In the genomic region with DNA sequence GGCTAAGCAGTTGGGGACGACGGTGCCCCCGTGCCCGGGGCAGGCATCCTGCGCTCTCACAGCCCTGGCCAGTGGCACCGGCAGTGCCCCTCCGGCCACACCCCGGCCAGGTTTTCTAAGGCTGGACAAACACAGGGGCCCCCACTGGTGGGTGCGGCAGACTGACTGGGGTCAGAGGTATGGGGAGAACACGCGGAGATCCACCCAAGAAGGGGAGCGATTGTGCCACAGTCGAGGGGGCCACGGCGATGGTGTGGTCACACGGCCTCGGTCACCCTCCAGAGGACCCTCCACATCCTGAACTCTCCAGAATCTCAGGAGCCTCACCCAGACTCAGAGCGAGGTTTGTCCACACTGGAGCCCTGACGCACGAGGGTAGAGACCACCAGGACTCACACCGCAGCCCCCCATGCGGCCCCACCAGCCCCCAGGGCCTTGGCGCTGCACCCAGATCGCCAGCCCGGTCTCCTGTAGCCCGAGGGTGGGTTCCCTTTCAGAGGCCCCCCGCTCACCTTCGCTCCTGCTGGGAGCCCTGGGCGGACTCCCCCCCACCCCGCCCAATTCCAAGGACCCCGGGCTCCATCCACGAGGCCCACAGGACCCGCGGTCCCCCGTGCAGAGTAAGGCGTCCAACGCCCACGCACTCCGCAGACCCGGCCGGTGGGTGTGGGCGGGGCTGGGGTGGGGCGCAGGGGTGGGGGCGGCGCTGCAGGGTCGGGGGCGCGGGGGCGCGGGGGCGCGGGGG, we compare ENCODE assay signal across 9 cellular contexts. TPM values are rescaled to one million over a fixed set of nuclear protein-coding genes. Genes with fewer than 3 reads are reported as not detected.
A peak's percentile ranks its signal among the peaks of the same experiment; 100 is the strongest.
DNase-seq lines count a peak whose midpoint lies in the region; ATAC-seq and TF ChIP-seq lines count a peak whose summit lies in the region.
"Had no signal": no experiment of that assay in that cellular context is flagged by ENCODE, and none has a peak within 500 bp of the region (broad histone marks: within the 10 kb centered on the region; RNA-seq: fewer than 3 reads in every experiment).

No MANE protein-coding gene starts in this region.

- TF ChIP-seq CTCF in liver (IDR thresholded peaks at IDR 0.05; ENCODE audit: low read depth, low read length, missing input control): no peak
- TF ChIP-seq CTCF in upper lobe of right lung (IDR thresholded peaks at IDR 0.05): no peak
- TF ChIP-seq CTCF in neural progenitor cell (IDR thresholded peaks at IDR 0.05): no peak

- H3K4me3 ChIP-seq in liver (ENCODE audit: low read depth in 1 of 3, low read length in 3 of 3) (peak overlapping the region in 1 of 3 donors; percentile 41), upper lobe of right lung (peak overlapping the region; percentile 15), neural progenitor cell (no peak overlapping the region)

- TF ChIP-seq RAD21 in liver (IDR thresholded peaks at IDR 0.05): no peak

- POLR2A ChIA-PET in activated CD8-positive, alpha-beta T cell treated with anti-CD3 and anti-CD28 coated beads, Interleukin-2, amount 10 ng/mL, durations not matched to agents 7 days and 5 days (lab: Charles Lee): interaction anchor here (1.2 kb wide), 1 partner anchor 17 kb away, joined by 5 read pairs; no protein-coding TSS in a partner anchor

- H3K79me2 ChIP-seq in neural progenitor cell (ENCODE audit: low read depth): no peaks in the 10 kb centered on the region

- no peaks in the 10 kb centered on the region for H3K36me3 Mint-ChIP-seq in activated CD8-positive, alpha-beta memory T cell treated with anti-CD3 and anti-CD28 coated beads, Interleukin-2, amount 10 ng/mL, durations not matched to agents 7 days and 5 days
- H3K36me3 Mint-ChIP-seq in activated CD8-positive, alpha-beta T cell treated with anti-CD3 and anti-CD28 coated beads, Interleukin-2, amount 10 ng/mL, durations not matched to agents 7 days and 5 days (ENCODE audit: low read depth): no peaks in the 10 kb centered on the region
- H3K36me3 Mint-ChIP-seq in neural progenitor cell: no peaks in the 10 kb centered on the region

- H3K36me3 ChIP-seq in liver (ENCODE audit: control insufficient read depth in 4 of 4, insufficient read depth in 3 of 4, low read depth in 1 of 4, low read length in 3 of 4): no peaks in the 10 kb centered on the region
- H3K36me3 ChIP-seq in upper lobe of right lung: no peaks in the 10 kb centered on the region
- no peaks in the 10 kb centered on the region for H3K36me3 ChIP-seq in neural progenitor cell

- WGBS in liver: 51% methylated on average over 52 of the region's 52 CpGs

- no peaks in the 10 kb centered on the region for H3K9me3 Mint-ChIP-seq in activated CD8-positive, alpha-beta memory T cell treated with anti-CD3 and anti-CD28 coated beads, Interleukin-2, amount 10 ng/mL, durations not matched to agents 7 days and 5 days (ENCODE audit: low read depth)
- no peaks in the 10 kb centered on the region for H3K9me3 Mint-ChIP-seq in activated CD8-positive, alpha-beta T cell treated with anti-CD3 and anti-CD28 coated beads, Interleukin-2, amount 10 ng/mL, durations not matched to agents 7 days and 5 days (ENCODE audit: insufficient read depth)
- H3K9me3 Mint-ChIP-seq in neural progenitor cell: no peaks in the 10 kb centered on the region

- H3K4me1 ChIP-seq in liver (ENCODE audit: control insufficient read depth in 4 of 4, insufficient read depth in 4 of 4, low read length in 3 of 4) (peaks cover 0 to 12% (median 4%) of the 10 kb centered on the region in 4 donors), upper lobe of right lung (peaks cover 13% of the 10 kb centered on the region), neural progenitor cell (no peaks in the 10 kb centered on the region)

- H3K27ac ChIP-seq in liver (ENCODE audit: low read depth in 1 of 2, low read length in 2 of 2) (peak overlapping the region; percentile 68 to 69), upper lobe of right lung (peak overlapping the region; percentile 17), neural progenitor cell (no peak overlapping the region)

- peak overlapping the region; percentile 69 for H3K4me3 Mint-ChIP-seq in activated CD8-positive, alpha-beta memory T cell treated with anti-CD3 and anti-CD28 coated beads, Interleukin-2, amount 10 ng/mL, durations not matched to agents 7 days and 5 days
- H3K4me3 Mint-ChIP-seq in activated CD8-positive, alpha-beta T cell treated with anti-CD3 and anti-CD28 coated beads, Interleukin-2, amount 10 ng/mL, durations not matched to agents 7 days and 5 days: peak overlapping the region; percentile 70
- H3K4me3 Mint-ChIP-seq in neural progenitor cell: no peak overlapping the region

- peaks cover 62% of the 10 kb centered on the region for H3K27me3 Mint-ChIP-seq in activated CD8-positive, alpha-beta memory T cell treated with anti-CD3 and anti-CD28 coated beads, Interleukin-2, amount 10 ng/mL, durations not matched to agents 7 days and 5 days
- peaks cover 17% of the 10 kb centered on the region for H3K27me3 Mint-ChIP-seq in activated CD8-positive, alpha-beta T cell treated with anti-CD3 and anti-CD28 coated beads, Interleukin-2, amount 10 ng/mL, durations not matched to agents 7 days and 5 days (ENCODE audit: low read depth)
- peaks cover 26% of the 10 kb centered on the region for H3K27me3 Mint-ChIP-seq in neural progenitor cell (ENCODE audit: insufficient read depth, low read depth)

- H3F3A ChIP-seq in neural progenitor cell (ENCODE audit: low read depth): peaks cover 7% of the 10 kb centered on the region

- intact Hi-C loops in upper lobe of right lung (cut with DNase I): no loop called here

- no peaks in the 10 kb centered on the region for H3K27me3 ChIP-seq in liver (ENCODE audit: control insufficient read depth in 4 of 4, insufficient read depth in 4 of 4, low read length in 3 of 4)
- H3K27me3 ChIP-seq in upper lobe of right lung: no peaks in the 10 kb centered on the region
- H3K27me3 ChIP-seq in neural progenitor cell: peaks cover 37% of the 10 kb centered on the region

- H3K9ac ChIP-seq in liver (ENCODE audit: low read depth in 1 of 2, low read length in 2 of 2): no peak overlapping the region
- H3K9ac ChIP-seq in neural progenitor cell: no peak overlapping the region

- H3K9me3 ChIP-seq in liver (ENCODE audit: control insufficient read depth in 4 of 4, low read length in 3 of 4): no peaks in the 10 kb centered on the region
- no peaks in the 10 kb centered on the region for H3K9me3 ChIP-seq in upper lobe of right lung
- H3K9me3 ChIP-seq in neural progenitor cell (ENCODE audit: low read depth): no peaks in the 10 kb centered on the region

- H2AFZ ChIP-seq in neural progenitor cell (replicated peaks): no peak overlapping the region

- ATAC-seq in activated CD8-positive, alpha-beta memory T cell treated with anti-CD3 and anti-CD28 coated beads, Interleukin-2, amount 10 ng/mL, durations not matched to agents 7 days and 5 days: peak; percentile 4
- ATAC-seq in activated CD8-positive, alpha-beta T cell treated with anti-CD3 and anti-CD28 coated beads, Interleukin-2, amount 10 ng/mL, durations not matched to agents 7 days and 5 days: no peak
- ATAC-seq in upper lobe of right lung (peak; percentile 3), HG02571 (IDR thresholded peaks at IDR 0.05; ENCODE audit: unreplicated experiment) (no peak)

- H3K27ac Mint-ChIP-seq in activated CD8-positive, alpha-beta memory T cell treated with anti-CD3 and anti-CD28 coated beads, Interleukin-2, amount 10 ng/mL, durations not matched to agents 7 days and 5 days: no peak overlapping the region
- peak overlapping the region; percentile 74 for H3K27ac Mint-ChIP-seq in activated CD8-positive, alpha-beta T cell treated with anti-CD3 and anti-CD28 coated beads, Interleukin-2, amount 10 ng/mL, durations not matched to agents 7 days and 5 days
- no peak overlapping the region for H3K27ac Mint-ChIP-seq in neural progenitor cell

- DNase-seq in activated CD8-positive, alpha-beta memory T cell treated with anti-CD3 and anti-CD28 coated beads, Interleukin-2, amount 10 ng/mL, durations not matched to agents 7 days and 5 days: peak; percentile 40
- no peak for DNase-seq in activated CD8-positive, alpha-beta memory T cell treated with anti-CD3 and anti-CD28 coated beads, Interleukin-2, amount 50 U/mL, for 4 hours
- no peak for DNase-seq in activated CD8-positive, alpha-beta T cell treated with anti-CD3 and anti-CD28 coated beads, Interleukin-2, amount 10 ng/mL, durations not matched to agents 7 days and 5 days
- DNase-seq in upper lobe of right lung: peak; percentile 60
- DNase-seq in neural progenitor cell (ENCODE audit: low spot score): no peak
- no peak for DNase-seq in SIG-M5 (lab: John Stamatoyannopoulos, UW)
- DNase-seq: T1000 had no signal

- H4K20me1 ChIP-seq in neural progenitor cell (ENCODE audit: low read depth): no peaks in the 10 kb centered on the region

- H3K4me2 ChIP-seq in neural progenitor cell: no peak overlapping the region

- CTCF ChIA-PET in activated CD8-positive, alpha-beta memory T cell treated with anti-CD3 and anti-CD28 coated beads, Interleukin-2, amount 10 ng/mL, durations not matched to agents 7 days and 5 days (lab: Charles Lee): interaction anchor here (0.6 to 2.1 kb wide), 6 partner anchors 16 to 1157 kb away, joined by 3 to 12 read pairs (median 5); a partner anchor contains a TSS
- CTCF ChIA-PET in activated CD8-positive, alpha-beta T cell treated with anti-CD3 and anti-CD28 coated beads, Interleukin-2, amount 10 ng/mL, durations not matched to agents 7 days and 5 days (lab: Charles Lee): interaction anchor here (1.0 kb wide), 1 partner anchor 35 kb away, joined by 4 read pairs; no protein-coding TSS in a partner anchor

- H3K4me1 Mint-ChIP-seq in activated CD8-positive, alpha-beta memory T cell treated with anti-CD3 and anti-CD28 coated beads, Interleukin-2, amount 10 ng/mL, durations not matched to agents 7 days and 5 days: peaks cover 32% of the 10 kb centered on the region
- H3K4me1 Mint-ChIP-seq in activated CD8-positive, alpha-beta T cell treated with anti-CD3 and anti-CD28 coated beads, Interleukin-2, amount 10 ng/mL, durations not matched to agents 7 days and 5 days (ENCODE audit: low read depth): peaks cover 36% of the 10 kb centered on the region
- H3K4me1 Mint-ChIP-seq in neural progenitor cell: peaks cover 19% of the 10 kb centered on the region

RNA-seq across cellular contexts. Expression of a gene that starts 15.2 kb away (rescaled TPM):
- 1 to 10 TPM; 2.2 to 4.1 TPM for total RNA-seq in activated CD8-positive, alpha-beta memory T cell treated with anti-CD3 and anti-CD28 coated beads, Interleukin-2, amount 10 ng/mL, durations not matched to agents 7 days and 5 days
- total RNA-seq in activated CD8-positive, alpha-beta T cell treated with anti-CD3 and anti-CD28 coated beads, Interleukin-2, amount 10 ng/mL, durations not matched to agents 7 days and 5 days: 1 to 10 TPM; 2.4 to 2.5 TPM
- under 1 TPM; 0.25 to 0.37 TPM for total RNA-seq in liver
- polyA plus RNA-seq in liver: under 1 TPM in 1 of 2 donors, not detected in 1; 0.20 TPM
- 1.8 TPM for total RNA-seq in upper lobe of right lung
- not detected in 2 replicates for total RNA-seq in neural progenitor cell (ENCODE audit: low replicate concordance)

RNA-seq across cellular contexts. Expression of a gene that starts 26.0 kb away (rescaled TPM):
- not detected for total RNA-seq in activated CD8-positive, alpha-beta memory T cell treated with anti-CD3 and anti-CD28 coated beads, Interleukin-2, amount 10 ng/mL, durations not matched to agents 7 days and 5 days
- not detected for total RNA-seq in activated CD8-positive, alpha-beta T cell treated with anti-CD3 and anti-CD28 coated beads, Interleukin-2, amount 10 ng/mL, durations not matched to agents 7 days and 5 days
- under 1 TPM in 1 of 2 donors, not detected in 1; under 0.01 TPM for total RNA-seq in liver
- polyA plus RNA-seq in liver: under 1 TPM in 1 of 2 donors, not detected in 1; 0.03 TPM
- not detected for total RNA-seq in upper lobe of right lung
- total RNA-seq in neural progenitor cell (ENCODE audit: low replicate concordance): not detected in 2 replicates

RNA-seq across cellular contexts. Expression of a gene that starts 34.5 kb away (rescaled TPM):
- under 1 TPM in 1 of 2 experiments, not detected in 1; 0.12 TPM for total RNA-seq in activated CD8-positive, alpha-beta memory T cell treated with anti-CD3 and anti-CD28 coated beads, Interleukin-2, amount 10 ng/mL, durations not matched to agents 7 days and 5 days
- under 1 TPM; 0.31 to 0.45 TPM for total RNA-seq in activated CD8-positive, alpha-beta T cell treated with anti-CD3 and anti-CD28 coated beads, Interleukin-2, amount 10 ng/mL, durations not matched to agents 7 days and 5 days
- total RNA-seq in liver (10 to 100 TPM in 1 of 2 donors, 1 to 10 TPM in 1; 5.4 to 52.7 TPM), upper lobe of right lung (0.23 TPM), neural progenitor cell (ENCODE audit: low replicate concordance) (1.2 TPM in 1 of 2 replicates, not detected in the other)
- polyA plus RNA-seq in liver: 10 to 100 TPM; 17.5 to 58.4 TPM

Comparison
In these comparisons a context has a peak if more than half of its experiments do, and no peak if none do; other contexts are left out.
1. DNase-seq: peak in activated CD8-positive, alpha-beta memory T cell treated with anti-CD3 and anti-CD28 coated beads, Interleukin-2, amount 10 ng/mL, durations not matched to agents 7 days and 5 days (single experiment) and upper lobe of right lung (single experiment); none in activated CD8-positive, alpha-beta memory T cell treated with anti-CD3 and anti-CD28 coated beads, Interleukin-2, amount 50 U/mL, for 4 hours (single experiment), activated CD8-positive, alpha-beta T cell treated with anti-CD3 and anti-CD28 coated beads, Interleukin-2, amount 10 ng/mL, durations not matched to agents 7 days and 5 days (single experiment), neural progenitor cell (single experiment) and SIG-M5 (single experiment).
2. ATAC-seq: peak in activated CD8-positive, alpha-beta memory T cell treated with anti-CD3 and anti-CD28 coated beads, Interleukin-2, amount 10 ng/mL, durations not matched to agents 7 days and 5 days (single experiment) and upper lobe of right lung (single experiment); none in activated CD8-positive, alpha-beta T cell treated with anti-CD3 and anti-CD28 coated beads, Interleukin-2, amount 10 ng/mL, durations not matched to agents 7 days and 5 days (single experiment) and HG02571 (single experiment).